In the genomic region with DNA sequence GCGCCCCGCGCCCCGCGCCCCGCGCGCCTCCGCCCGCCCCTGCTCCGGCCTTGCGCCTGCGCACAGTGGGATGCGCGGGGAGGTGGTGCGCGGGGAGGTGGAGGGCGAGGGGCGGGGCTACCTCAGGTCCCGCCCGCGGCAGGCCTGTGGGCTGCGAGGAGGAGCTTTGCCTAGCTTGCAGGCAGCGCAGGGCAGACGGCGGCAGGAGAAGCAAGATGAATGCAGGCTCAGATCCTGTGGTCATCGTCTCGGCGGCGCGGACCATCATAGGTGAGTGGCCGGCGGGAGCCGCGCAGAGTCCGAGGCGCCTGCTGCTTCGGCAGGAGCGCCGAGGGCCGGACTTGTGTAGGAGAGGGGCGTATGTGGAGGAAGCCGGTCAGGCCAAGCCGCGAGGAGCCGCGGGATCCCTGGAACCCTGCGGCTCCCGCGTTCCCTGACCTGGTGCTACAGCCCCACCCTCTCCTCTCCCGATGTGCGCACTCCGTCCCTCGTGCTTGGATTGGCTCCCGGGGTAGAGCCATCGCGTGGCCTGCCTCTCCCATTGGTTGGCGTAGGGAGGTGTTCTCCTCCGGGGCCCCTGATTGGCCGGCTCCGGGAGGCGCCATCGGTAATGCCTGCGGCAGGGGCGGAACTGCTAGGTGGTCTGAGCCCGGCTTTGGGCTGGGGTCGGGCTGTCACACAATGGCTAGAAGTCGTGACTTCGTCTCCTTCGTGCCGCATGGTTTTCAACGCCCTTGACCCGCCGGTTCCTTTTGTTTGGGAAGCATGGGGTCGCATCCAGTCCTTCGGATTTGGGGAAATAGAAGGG, we compare ENCODE assay signal across 8 cellular contexts. TPM values are rescaled to one million over a fixed set of nuclear protein-coding genes. Genes with fewer than 3 reads are reported as not detected.
A peak's percentile ranks its signal among the peaks of the same experiment; 100 is the strongest.
DNase-seq lines count a peak whose midpoint lies in the region; ATAC-seq and TF ChIP-seq lines count a peak whose summit lies in the region.

A gene (plus strand): TSS at position 173 of the 808 bp plus-strand sequence. CDS start 43 bp downstream, at position 216.

- ATAC-seq in GM18505 (IDR thresholded peaks at IDR 0.05; ENCODE audit: unreplicated experiment), result peak; percentile 94
- ATAC-seq in HG02970 (IDR thresholded peaks at IDR 0.05; ENCODE audit: low FRiP score, unreplicated experiment), result peak; percentile 92
- peak; percentile 98 to 99 for ATAC-seq in left cardiac atrium

- peaks cover 25% of the 10 kb centered on the region for H3K4me1 Mint-ChIP-seq in progenitor cell of endocrine pancreas (ENCODE audit: low read depth)

- H3K9me3 Mint-ChIP-seq in progenitor cell of endocrine pancreas (ENCODE audit: low read depth), result no peaks in the 10 kb centered on the region

- peak within 1 kb of the TSS; percentile 98 for H3K27ac Mint-ChIP-seq in progenitor cell of endocrine pancreas

- peaks cover 27% of the 10 kb centered on the region for H3K36me3 Mint-ChIP-seq in progenitor cell of endocrine pancreas (ENCODE audit: insufficient read depth)

- TF ChIP-seq CTCF in progenitor cell of endocrine pancreas (IDR thresholded peaks at IDR 0.05; ENCODE audit: unreplicated experiment), result no peak

- no peaks in the 10 kb centered on the region for H3K27me3 Mint-ChIP-seq in progenitor cell of endocrine pancreas

- intact Hi-C loops in left cardiac atrium (cut with DNase I), result no loop called here

- DNase-seq in NCI-H187 treated with DMSO at 0.1 percent for 48 hours (lab: John Stamatoyannopoulos, UW) (peak; percentile 68), T-helper 2 cell (peak; percentile 86 to 98 (median 88)), amygdala (lab: John Stamatoyannopoulos, UW) (peak; percentile 82 to 99 (median 94)), left cardiac atrium (peak; percentile 97), progenitor cell of endocrine pancreas (ENCODE audit: low spot score, unreplicated experiment) (peak; percentile 88), ureter (ENCODE audit: low spot score) (peak; percentile 97)

- peak; percentile 80 for TF ChIP-seq POLR2A in GM18505 (IDR thresholded peaks at IDR 0.05; ENCODE audit: borderline replicate concordance, extremely low read depth, insufficient read depth, insufficient read length)

- peak within 1 kb of the TSS; percentile 92 for H3K4me3 Mint-ChIP-seq in progenitor cell of endocrine pancreas (ENCODE audit: low read depth)

RNA-seq across cellular contexts. Expression of the gene that starts here (rescaled TPM):
- total RNA-seq in left cardiac atrium (10 to 100 TPM; 10.3 to 12.2 TPM), progenitor cell of endocrine pancreas (85.1 and 103 TPM in 2 replicates), ureter (42.1 TPM)

Comparison
In these comparisons a context has a peak if more than half of its experiments do, and no peak if none do; other contexts are left out.
1. Peak in every context shown above with its lines: DNase-seq and ATAC-seq.